16 cellular contexts compared by ENCODE assay signal in genomic region chr7:156929789-156930539, GRCh38. TPM values are rescaled to one million over a fixed set of nuclear protein-coding genes. Genes with fewer than 3 reads are reported as not detected.
DNase-seq lines count a peak whose midpoint lies in the region; ATAC-seq lines count a peak whose summit lies in the region.
"Had no signal": no experiment of that assay in that cellular context is flagged by ENCODE, and none has a peak within 500 bp of the region (broad histone marks: within the 10 kb centered on the region; RNA-seq: fewer than 3 reads in every experiment).

No MANE protein-coding gene starts in this region.

- H3K9me3 Mint-ChIP-seq in activated CD4-positive, alpha-beta T cell treated with anti-CD3 and anti-CD28 coated beads, Interleukin-2, amount 10 ng/mL, durations not matched to agents 24 days and 14 days: no peaks in the 10 kb centered on the region
- no peaks in the 10 kb centered on the region for H3K9me3 Mint-ChIP-seq in CD4-positive, alpha-beta memory T cell
- H3K9me3 Mint-ChIP-seq in effector memory CD8-positive, alpha-beta T cell: no peaks in the 10 kb centered on the region

- POLR2A ChIA-PET in CD4-positive, alpha-beta memory T cell (lab: Charles Lee; ENCODE audit: partially characterized antibody): no interaction called here

- peaks cover 36% of the 10 kb centered on the region for H3K27me3 Mint-ChIP-seq in activated CD4-positive, alpha-beta T cell treated with anti-CD3 and anti-CD28 coated beads, Interleukin-2, amount 10 ng/mL, durations not matched to agents 24 days and 14 days
- peaks cover 0 to 2% of the 10 kb centered on the region in 2 donors for H3K27me3 Mint-ChIP-seq in CD4-positive, alpha-beta memory T cell
- H3K27me3 Mint-ChIP-seq in effector memory CD8-positive, alpha-beta T cell: peaks cover 7 to 49% of the 10 kb centered on the region in 2 donors

- peaks cover 21% of the 10 kb centered on the region for H3K4me1 Mint-ChIP-seq in activated CD4-positive, alpha-beta T cell treated with anti-CD3 and anti-CD28 coated beads, Interleukin-2, amount 10 ng/mL, durations not matched to agents 24 days and 14 days
- peaks cover 8 to 25% (median 17%) of the 10 kb centered on the region in 4 donors for H3K4me1 Mint-ChIP-seq in CD4-positive, alpha-beta memory T cell
- peaks cover 2 to 8% of the 10 kb centered on the region in 2 donors for H3K4me1 Mint-ChIP-seq in effector memory CD8-positive, alpha-beta T cell (ENCODE audit: low read depth in 2 of 2)

- no peaks in the 10 kb centered on the region for H3K9me3 ChIP-seq in CD4-positive, alpha-beta memory T cell (ENCODE audit: control insufficient read depth in 1 of 2, low read length in 2 of 2)
- H3K9me3 ChIP-seq: heart left ventricle, upper lobe of right lung had no signal

- H3K36me3 ChIP-seq in CD4-positive, alpha-beta memory T cell (ENCODE audit: insufficient read depth, low read length): no peaks in the 10 kb centered on the region
- H3K36me3 ChIP-seq: heart left ventricle, upper lobe of right lung had no signal

- no peaks in the 10 kb centered on the region for H3K27me3 ChIP-seq in CD4-positive, alpha-beta memory T cell (ENCODE audit: insufficient read depth, low read length)
- H3K27me3 ChIP-seq: heart left ventricle, upper lobe of right lung had no signal

- ATAC-seq in effector memory CD8-positive, alpha-beta T cell (replicated peaks): peak; percentile 83
- no peak for ATAC-seq in HG03280 (IDR thresholded peaks at IDR 0.05; ENCODE audit: unreplicated experiment)
- ATAC-seq in HG03135 (IDR thresholded peaks at IDR 0.05; ENCODE audit: unreplicated experiment): no peak
- ATAC-seq: heart left ventricle, upper lobe of right lung had no signal

- H3K27ac ChIP-seq in CD4-positive, alpha-beta memory T cell (ENCODE audit: low read depth, low read length): no peak overlapping the region
- H3K27ac ChIP-seq: C4-2B, heart left ventricle, parathyroid adenoma, SK-N-MC, upper lobe of right lung had no signal

- H3K27ac Mint-ChIP-seq in activated CD4-positive, alpha-beta T cell treated with anti-CD3 and anti-CD28 coated beads, Interleukin-2, amount 10 ng/mL, durations not matched to agents 24 days and 14 days: no peak overlapping the region
- H3K27ac Mint-ChIP-seq in CD4-positive, alpha-beta memory T cell: peak overlapping the region; percentile 25 to 84 (median 69)
- H3K27ac Mint-ChIP-seq in effector memory CD8-positive, alpha-beta T cell: peak overlapping the region; percentile 21 to 48

- DNase-seq in activated CD4-positive, alpha-beta T cell treated with anti-CD3 and anti-CD28 coated beads, Interleukin-2, amount 10 ng/mL, durations not matched to agents 24 days and 14 days: peak; percentile 78
- DNase-seq in activated CD4-positive, alpha-beta T cell treated with anti-CD3 and anti-CD28 coated beads, Interleukin-2, amount 50 U/mL, for 48 hours: no peak
- DNase-seq in CD4-positive, alpha-beta memory T cell: peak in 4 of 5 donors; percentile 26 to 90 (median 36)
- DNase-seq in T-helper 22 cell (ENCODE audit: low read depth) (peak; percentile 68), posterior vena cava (ENCODE audit: low spot score) (no peak)
- no peak for DNase-seq in effector memory CD8-positive, alpha-beta T cell
- DNase-seq: effector CD8-positive, alpha-beta T cell; NCI-H226; stimulated activated CD4-positive, alpha-beta T cell treated with anti-CD3 and anti-CD28 coated beads, Interleukin-1b, Interleukin-23, amount 100 ng/mL, for 48 hours; upper lobe of right lung had no signal

- H3K4me3 ChIP-seq in CD4-positive, alpha-beta memory T cell (ENCODE audit: low read length in 2 of 2): no peak overlapping the region
- H3K4me3 ChIP-seq: heart left ventricle, SK-N-MC, upper lobe of right lung had no signal

- peaks cover 11% of the 10 kb centered on the region for H3K4me1 ChIP-seq in CD4-positive, alpha-beta memory T cell (ENCODE audit: insufficient read depth, low read length)
- H3K4me1 ChIP-seq: heart left ventricle, upper lobe of right lung had no signal

- intact Hi-C loops in activated CD4-positive, alpha-beta T cell treated with anti-CD3 and anti-CD28 coated beads, Interleukin-2, amount 10 ng/mL, durations not matched to agents 24 days and 14 days (cut with micrococcal nuclease): no loop called here
- intact Hi-C loops in CD4-positive, alpha-beta memory T cell (cut with micrococcal nuclease): no loop called here
- intact Hi-C loops in posterior vena cava (cut with DNase I): no loop called here

- CTCF ChIA-PET in CD4-positive, alpha-beta memory T cell (lab: Charles Lee; ENCODE audit: partially characterized antibody): interaction anchor here (0.6 kb wide), 1 partner anchor 44 kb away, joined by 3 read pairs; no protein-coding TSS in a partner anchor

- H3K4me3 Mint-ChIP-seq in activated CD4-positive, alpha-beta T cell treated with anti-CD3 and anti-CD28 coated beads, Interleukin-2, amount 10 ng/mL, durations not matched to agents 24 days and 14 days: peak overlapping the region; percentile 44
- peak overlapping the region in 3 of 8 donors; percentile 6 to 41 (median 36) for H3K4me3 Mint-ChIP-seq in CD4-positive, alpha-beta memory T cell
- H3K4me3 Mint-ChIP-seq in effector memory CD8-positive, alpha-beta T cell: no peak overlapping the region

- H3K36me3 Mint-ChIP-seq in activated CD4-positive, alpha-beta T cell treated with anti-CD3 and anti-CD28 coated beads, Interleukin-2, amount 10 ng/mL, durations not matched to agents 24 days and 14 days (ENCODE audit: low read depth): no peaks in the 10 kb centered on the region
- H3K36me3 Mint-ChIP-seq in CD4-positive, alpha-beta memory T cell: no peaks in the 10 kb centered on the region
- H3K36me3 Mint-ChIP-seq in effector memory CD8-positive, alpha-beta T cell (ENCODE audit: insufficient read depth): peaks cover 2% of the 10 kb centered on the region

RNA-seq across cellular contexts. Expression of gene NOM1, which starts 19.5 kb away (rescaled TPM):
- 50.5 and 54.5 TPM in 2 replicates for total RNA-seq in activated CD4-positive, alpha-beta T cell treated with anti-CD3 and anti-CD28 coated beads, Interleukin-2, amount 10 ng/mL, durations not matched to agents 24 days and 14 days
- 10 to 100 TPM; 31.4 to 32.5 TPM for total RNA-seq in CD4-positive, alpha-beta memory T cell
- 1 to 10 TPM in 1 of 2 donors, under 1 TPM in 1; 0.82 to 9.8 TPM for polyA plus RNA-seq in CD4-positive, alpha-beta memory T cell
- 10 to 100 TPM; 16.9 to 18.7 TPM for total RNA-seq in posterior vena cava

RNA-seq across cellular contexts. Expression of gene LMBR1, which starts 37.0 kb away (rescaled TPM):
- 57.0 and 63.6 TPM in 2 replicates for total RNA-seq in activated CD4-positive, alpha-beta T cell treated with anti-CD3 and anti-CD28 coated beads, Interleukin-2, amount 10 ng/mL, durations not matched to agents 24 days and 14 days
- 10 to 100 TPM; 73.9 to 97.4 TPM for total RNA-seq in CD4-positive, alpha-beta memory T cell
- polyA plus RNA-seq in CD4-positive, alpha-beta memory T cell: 10 to 100 TPM; 35.3 to 36.6 TPM
- total RNA-seq in posterior vena cava: 10 to 100 TPM; 55.5 to 65.1 TPM

Comparison
In these comparisons a context has a peak if more than half of its experiments do, and no peak if none do; other contexts are left out.
1. DNase-seq: peak in activated CD4-positive, alpha-beta T cell treated with anti-CD3 and anti-CD28 coated beads, Interleukin-2, amount 10 ng/mL, durations not matched to agents 24 days and 14 days (single experiment), CD4-positive, alpha-beta memory T cell (4 of 5) and T-helper 22 cell (single experiment); none in activated CD4-positive, alpha-beta T cell treated with anti-CD3 and anti-CD28 coated beads, Interleukin-2, amount 50 U/mL, for 48 hours (0 of 2), effector memory CD8-positive, alpha-beta T cell (0 of 3) and posterior vena cava (single experiment).